ENCODE assay signal across 14 cellular contexts in the genomic region with DNA sequence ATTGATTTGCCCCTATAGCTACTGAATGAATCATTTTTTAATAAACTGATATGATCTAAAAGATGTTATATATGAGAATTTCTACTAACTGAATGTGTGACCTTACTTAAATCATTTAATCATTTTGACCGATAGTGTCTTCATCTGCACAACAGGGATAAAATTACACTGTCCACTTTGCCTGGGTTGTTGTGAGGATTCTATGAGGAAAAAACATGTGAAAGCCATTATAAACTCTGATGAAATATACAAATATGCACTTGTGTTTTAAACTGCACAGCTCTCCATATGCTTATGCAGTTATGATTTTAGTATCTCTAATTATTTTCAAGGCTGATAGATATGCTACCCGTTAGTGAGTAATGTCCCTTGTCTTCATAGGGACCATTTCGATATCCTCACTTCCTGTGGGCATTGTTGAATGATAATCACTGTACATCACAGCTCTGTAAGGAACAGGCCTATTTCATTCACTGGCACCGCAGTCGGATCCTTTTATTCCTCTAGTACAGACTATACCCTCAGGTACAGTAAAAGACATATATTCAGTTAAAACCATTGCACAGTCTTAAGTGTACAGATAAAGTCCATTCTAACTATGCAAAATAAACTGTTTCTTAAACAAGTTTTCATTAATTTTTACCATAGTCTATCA.
DNase-seq lines count a peak whose midpoint lies in the region; ATAC-seq, FAIRE-seq and TF ChIP-seq lines count a peak whose summit lies in the region.
"Had no signal": no experiment of that assay in that cellular context is flagged by ENCODE, and none has a peak within 500 bp of the region (broad histone marks: within the 10 kb centered on the region; RNA-seq: fewer than 3 reads in every experiment).

No MANE protein-coding gene starts in this region.

- intact Hi-C loops in breast epithelium (cut with DNase I; ENCODE audit: low total_unique reads), result loop anchor here (2.0 kb wide), 1 partner anchor 39 kb away; no protein-coding TSS in a partner anchor
- intact Hi-C loops in upper lobe of right lung (cut with DNase I), result no loop called here
- intact Hi-C loops in lower lobe of right lung (cut with DNase I), result no loop called here
- intact Hi-C loops in CD14-positive monocyte (cut with micrococcal nuclease), result no loop called here
- intact Hi-C loops in HepG2 (cut with micrococcal nuclease; ENCODE audit: unreplicated experiment), result no loop called here

- H3K36me3 ChIP-seq in breast epithelium (no peaks in the 10 kb centered on the region), upper lobe of right lung (no peaks in the 10 kb centered on the region), lower lobe of right lung (no peaks in the 10 kb centered on the region), HepG2 (replicated peaks in 1 of 2; ENCODE audit: control insufficient read depth in 1 of 2, insufficient read depth in 2 of 2, low read length in 2 of 2) (no peaks in the 10 kb centered on the region)

- ATAC-seq in upper lobe of right lung (no peak), lower lobe of right lung (no peak), HepG2 (no peak)
- ATAC-seq: CD8-positive, alpha-beta T cell had no signal

- H3K4me1 ChIP-seq in breast epithelium (no peaks in the 10 kb centered on the region), upper lobe of right lung (no peaks in the 10 kb centered on the region), lower lobe of right lung (no peaks in the 10 kb centered on the region), HepG2 (ENCODE audit: insufficient read depth, low read length) (no peaks in the 10 kb centered on the region)

- H2AFZ ChIP-seq in HepG2 (ENCODE audit: low read length), result no peak overlapping the region

- H3K4me1 Mint-ChIP-seq in CD14-positive monocyte, result peaks cover 8% of the 10 kb centered on the region
- H3K4me1 Mint-ChIP-seq: activated CD4-positive, alpha-beta memory T cell treated with anti-CD3 and anti-CD28 coated beads, Interleukin-2, amount 10 ng/mL, durations not matched to agents 7 days and 5 days; IgD-negative memory B cell; immature natural killer cell had no signal

- peak overlapping the region; percentile 43 to 72 for H3K27ac ChIP-seq in breast epithelium
- peak overlapping the region; percentile 6 for H3K27ac ChIP-seq in upper lobe of right lung
- H3K27ac ChIP-seq in lower lobe of right lung, result no peak overlapping the region
- no peak overlapping the region for H3K27ac ChIP-seq in HepG2 (ENCODE audit: extremely low read length, insufficient read depth, low read length)

- no peaks in the 10 kb centered on the region for H3K27me3 Mint-ChIP-seq in CD14-positive monocyte (ENCODE audit: low read depth in 3 of 3)
- H3K27me3 Mint-ChIP-seq: activated CD4-positive, alpha-beta memory T cell treated with anti-CD3 and anti-CD28 coated beads, Interleukin-2, amount 10 ng/mL, durations not matched to agents 7 days and 5 days; IgD-negative memory B cell had no signal

- POLR2A ChIA-PET in HepG2 (lab: Yijun Ruan, JAX), result no interaction called here

- H3K9me3 ChIP-seq in breast epithelium (no peaks in the 10 kb centered on the region), upper lobe of right lung (no peaks in the 10 kb centered on the region), lower lobe of right lung (no peaks in the 10 kb centered on the region), HepG2 (ENCODE audit: low read length) (no peaks in the 10 kb centered on the region)

- TF ChIP-seq EP300 in HepG2 (IDR thresholded peaks at IDR 0.05; ENCODE audit: low read depth in 2 of 2, low read length in 2 of 2) (no peak), HepG2 (CRISPR knock-in tag; IDR thresholded peaks at IDR 0.05; ENCODE audit: borderline replicate concordance) (no peak)

- FAIRE-seq in islet of Langerhans (lab: Jason Lieb, UNC), result peak; percentile 76
- FAIRE-seq in HepG2 (lab: Jason Lieb, UNC), result no peak
- FAIRE-seq: colon had no signal

- DNase-seq in HT-29 (ENCODE audit: low spot score) (peak; percentile 11), breast epithelium (ENCODE audit: low spot score in 2 of 2) (no peak), upper lobe of right lung (no peak), lower lobe of right lung (no peak), CD14-positive monocyte (ENCODE audit: low spot score) (no peak), HepG2 (ENCODE audit: low spot score) (no peak)
- DNase-seq: activated CD4-positive, alpha-beta memory T cell treated with anti-CD3 and anti-CD28 coated beads, Interleukin-2, amount 10 ng/mL, durations not matched to agents 7 days and 5 days; CD8-positive, alpha-beta T cell; immature natural killer cell; SHP77 treated with DMSO at 0.1 percent for 48 hours had no signal

- H3K79me2 ChIP-seq in HepG2 (ENCODE audit: insufficient read depth, low read length), result no peaks in the 10 kb centered on the region

- TF ChIP-seq RAD21 in HepG2 (CRISPR knock-in tag; IDR thresholded peaks at IDR 0.05), result no peak

- TF ChIP-seq POLR2A in breast epithelium (IDR thresholded peaks at IDR 0.05) (no peak), HepG2 (IDR thresholded peaks at IDR 0.05; ENCODE audit: insufficient read depth in 1 of 2, low read depth in 2 of 2, low read length in 2 of 2) (no peak)

- no peak overlapping the region for H3K4me2 ChIP-seq in HepG2 (ENCODE audit: low read depth, low read length)

- H3K4me3 Mint-ChIP-seq in CD14-positive monocyte, result no peak overlapping the region
- H3K4me3 Mint-ChIP-seq: activated CD4-positive, alpha-beta memory T cell treated with anti-CD3 and anti-CD28 coated beads, Interleukin-2, amount 10 ng/mL, durations not matched to agents 7 days and 5 days; activated T-helper 1 cell treated with anti-CD3 and anti-CD28 coated beads, Interleukin-12 subunit alpha, Interleukin-12 subunit beta, Interleukin-2, Interleukin-4 antibody, amounts not matched to agents 30 ng/mL and 10 ng/mL and 1 ng/mL, durations not matched to agents 14 hours and 24 hours and 36 hours; CD8-positive, alpha-beta T cell; IgD-negative memory B cell; immature natural killer cell had no signal

- in situ Hi-C loops in HepG2 (cut with HindIII; ENCODE audit: extremely low pct_ligation_motif_present, low pct_unique_long_range_greater_than_20kb), result no loop called here

- H3K4me3 ChIP-seq in breast epithelium (no peak overlapping the region), upper lobe of right lung (no peak overlapping the region), lower lobe of right lung (no peak overlapping the region), HepG2 (replicated peaks in 1 of 3; ENCODE audit: insufficient read depth in 1 of 3, low read depth in 2 of 3, low read length in 3 of 3) (no peak overlapping the region)

- no TSS peak for BruUV-seq in HepG2 (replicated peaks; lab: Mats Ljungman, UMichigan)

- WGBS in HepG2 (ENCODE audit: low lambda C conversion rate), result 55% methylated on average over 5 of the region's 5 CpGs

- CTCF ChIA-PET in HepG2 (lab: Yijun Ruan, JAX; ENCODE audit: low intra/inter-chr PET ratio, low total read pairs), result no interaction called here

- no peaks in the 10 kb centered on the region for H4K20me1 ChIP-seq in HepG2 (ENCODE audit: insufficient read depth, low read length)

- no peak overlapping the region for H3K27ac Mint-ChIP-seq in CD14-positive monocyte
- H3K27ac Mint-ChIP-seq: activated CD4-positive, alpha-beta memory T cell treated with anti-CD3 and anti-CD28 coated beads, Interleukin-2, amount 10 ng/mL, durations not matched to agents 7 days and 5 days; activated T-helper 1 cell treated with anti-CD3 and anti-CD28 coated beads, Interleukin-12 subunit alpha, Interleukin-12 subunit beta, Interleukin-2, Interleukin-4 antibody, amounts not matched to agents 30 ng/mL and 10 ng/mL and 1 ng/mL, durations not matched to agents 14 hours and 24 hours and 36 hours; CD8-positive, alpha-beta T cell; IgD-negative memory B cell; immature natural killer cell had no signal

- H3K36me3 Mint-ChIP-seq in CD14-positive monocyte, result no peaks in the 10 kb centered on the region
- H3K36me3 Mint-ChIP-seq: CD8-positive, alpha-beta T cell; IgD-negative memory B cell; immature natural killer cell had no signal

- no peak for TF ChIP-seq CTCF in breast epithelium (IDR thresholded peaks at IDR 0.05)
- TF ChIP-seq CTCF in upper lobe of right lung (IDR thresholded peaks at IDR 0.05), result no peak
- no peak for TF ChIP-seq CTCF in lower lobe of right lung (IDR thresholded peaks at IDR 0.05)
- no peak for TF ChIP-seq CTCF in CD14-positive monocyte (IDR thresholded peaks at IDR 0.05)
- no peak for TF ChIP-seq CTCF in HepG2 (CRISPR knock-in tag; IDR thresholded peaks at IDR 0.05)

- H3K27me3 ChIP-seq in breast epithelium, result no peaks in the 10 kb centered on the region
- H3K27me3 ChIP-seq in upper lobe of right lung, result no peaks in the 10 kb centered on the region
- H3K27me3 ChIP-seq in lower lobe of right lung (ENCODE audit: low read depth), result no peaks in the 10 kb centered on the region
- H3K27me3 ChIP-seq in HepG2 (ENCODE audit: control insufficient read depth in 1 of 2, insufficient read depth in 2 of 2, low read length in 2 of 2), result no peaks in the 10 kb centered on the region

- H3K9me3 Mint-ChIP-seq in CD14-positive monocyte, result peaks cover 0 to 7% (median 3%) of the 10 kb centered on the region in 7 donors
- H3K9me3 Mint-ChIP-seq: activated T-helper 1 cell treated with anti-CD3 and anti-CD28 coated beads, Interleukin-12 subunit alpha, Interleukin-12 subunit beta, Interleukin-2, Interleukin-4 antibody, amounts not matched to agents 30 ng/mL and 10 ng/mL and 1 ng/mL, durations not matched to agents 14 hours and 24 hours and 36 hours; CD8-positive, alpha-beta T cell; IgD-negative memory B cell; immature natural killer cell had no signal

- H3K9ac ChIP-seq in HepG2 (ENCODE audit: insufficient read depth, low read depth, low read length), result no peak overlapping the region

TF ChIP-seq in HepG2, 621 proteins besides CTCF, POLR2A, EP300 and RAD21:
- no peak for TF ChIP-seq RBFOX2 (IDR thresholded peaks at IDR 0.05; ENCODE audit: low read depth, low read length)
- TF ChIP-seq REPIN1 (CRISPR knock-in tag; IDR thresholded peaks at IDR 0.05; ENCODE audit: borderline replicate concordance, low read depth), result no peak
- no peak for TF ChIP-seq ZBTB20 (CRISPR knock-in tag; IDR thresholded peaks at IDR 0.05; ENCODE audit: borderline replicate concordance, low read depth)
- TF ChIP-seq ZNF549 (CRISPR knock-in tag; IDR thresholded peaks at IDR 0.05), result no peak

Comparison
In these comparisons a context has a peak if more than half of its experiments do, and no peak if none do; other contexts are left out.
1. H3K27ac ChIP-seq: peak in breast epithelium (2 of 2) and upper lobe of right lung (single experiment); none in lower lobe of right lung (single experiment) and HepG2 (single experiment).